ENCODE assay signal across 8 cellular contexts in the genomic region with DNA sequence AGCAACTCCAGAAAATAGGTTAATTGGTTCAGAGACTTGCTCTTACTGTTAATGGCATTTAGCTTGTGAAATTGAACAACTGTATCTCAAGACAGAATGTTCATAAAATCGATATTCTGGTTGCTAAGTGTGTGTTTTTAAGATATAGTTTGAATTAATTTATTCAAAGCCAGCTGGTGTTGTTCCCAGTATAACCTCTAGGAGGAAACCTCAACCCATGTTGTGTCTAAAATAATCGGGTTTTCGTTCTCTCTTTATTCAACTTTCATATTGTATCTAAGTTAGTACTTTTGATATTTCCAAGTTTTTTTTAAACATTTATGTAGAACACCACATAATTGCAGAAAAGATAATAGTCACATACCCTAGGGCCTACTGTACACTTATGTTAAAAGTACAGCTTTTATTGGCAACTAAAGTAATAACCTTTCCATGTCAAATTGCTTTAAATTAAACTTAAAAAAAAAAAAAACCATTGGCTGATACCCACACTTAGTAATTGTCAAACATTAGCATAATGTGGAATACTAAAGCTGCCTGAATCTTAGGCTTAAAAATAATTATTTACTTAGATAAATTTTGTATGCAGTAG.
DNase-seq lines count a peak whose midpoint lies in the region; ATAC-seq and TF ChIP-seq lines count a peak whose summit lies in the region.

No MANE protein-coding gene starts in this region.

- peaks cover 10% of the 10 kb centered on the region for H3K4me1 Mint-ChIP-seq in stimulated activated memory B cell treated with anti-CD40 and anti-IgM and Interleukin-4, amounts not matched to agents 10 μg/mL and 1 μg/mL and 100 μg/mL, for 72 hours

- no peak overlapping the region for H3K4me3 ChIP-seq in GM12864 (ENCODE audit: low read depth, low read length)
- no peak overlapping the region for H3K4me3 ChIP-seq in astrocyte of the spinal cord (ENCODE audit: low read depth, low read length)

- no peaks in the 10 kb centered on the region for H3K36me3 Mint-ChIP-seq in stimulated activated memory B cell treated with anti-CD40 and anti-IgM and Interleukin-4, amounts not matched to agents 10 μg/mL and 1 μg/mL and 100 μg/mL, for 72 hours

- no peak overlapping the region for H3K27ac Mint-ChIP-seq in stimulated activated memory B cell treated with anti-CD40 and anti-IgM and Interleukin-4, amounts not matched to agents 10 μg/mL and 1 μg/mL and 100 μg/mL, for 72 hours

- TF ChIP-seq CTCF in GM12864 (IDR thresholded peaks at IDR 0.05; ENCODE audit: low read depth, low read length, missing control alignments) (peak; percentile 61), astrocyte of the spinal cord (IDR thresholded peaks at IDR 0.05; ENCODE audit: low read depth, low read length) (peak; percentile 72)

- in situ Hi-C loops in astrocyte of the spinal cord (cut with HindIII; ENCODE audit: low sequenced_read_pairs): no loop called here

- H3K9me3 Mint-ChIP-seq in stimulated activated memory B cell treated with anti-CD40 and anti-IgM and Interleukin-4, amounts not matched to agents 10 μg/mL and 1 μg/mL and 100 μg/mL, for 72 hours: no peaks in the 10 kb centered on the region

- H3K4me3 Mint-ChIP-seq in stimulated activated memory B cell treated with anti-CD40 and anti-IgM and Interleukin-4, amounts not matched to agents 10 μg/mL and 1 μg/mL and 100 μg/mL, for 72 hours: no peak overlapping the region

- H3K27me3 Mint-ChIP-seq in stimulated activated memory B cell treated with anti-CD40 and anti-IgM and Interleukin-4, amounts not matched to agents 10 μg/mL and 1 μg/mL and 100 μg/mL, for 72 hours: peaks cover 16% of the 10 kb centered on the region

- no peak for DNase-seq in GM12864 (ENCODE audit: low read depth)
- peak; percentile 40 for DNase-seq in astrocyte of the spinal cord (ENCODE audit: low read depth, low spot score)
- peak; percentile 49 for DNase-seq in medulla oblongata (ENCODE audit: extremely low spot score)
- no peak for DNase-seq in NCI-H1092 treated with DMSO at 0.1 percent for 48 hours (lab: John Stamatoyannopoulos, UW)

- peak; percentile 59 for ATAC-seq in HG03439 (IDR thresholded peaks at IDR 0.05; ENCODE audit: unreplicated experiment)
- ATAC-seq in GM18861 (IDR thresholded peaks at IDR 0.05; ENCODE audit: unreplicated experiment): no peak
- no peak for ATAC-seq in HG02759 (IDR thresholded peaks at IDR 0.05; ENCODE audit: unreplicated experiment)
- ATAC-seq in stimulated activated memory B cell treated with anti-CD40 and anti-IgM and Interleukin-4, amounts not matched to agents 10 μg/mL and 1 μg/mL and 100 μg/mL, for 72 hours: no peak

Comparison
In these comparisons a context has a peak if more than half of its experiments do, and no peak if none do; other contexts are left out.
1. DNase-seq: peak in astrocyte of the spinal cord (single experiment) and medulla oblongata (single experiment); none in GM12864 (single experiment) and NCI-H1092 treated with DMSO at 0.1 percent for 48 hours (single experiment).